In the genomic region with DNA sequence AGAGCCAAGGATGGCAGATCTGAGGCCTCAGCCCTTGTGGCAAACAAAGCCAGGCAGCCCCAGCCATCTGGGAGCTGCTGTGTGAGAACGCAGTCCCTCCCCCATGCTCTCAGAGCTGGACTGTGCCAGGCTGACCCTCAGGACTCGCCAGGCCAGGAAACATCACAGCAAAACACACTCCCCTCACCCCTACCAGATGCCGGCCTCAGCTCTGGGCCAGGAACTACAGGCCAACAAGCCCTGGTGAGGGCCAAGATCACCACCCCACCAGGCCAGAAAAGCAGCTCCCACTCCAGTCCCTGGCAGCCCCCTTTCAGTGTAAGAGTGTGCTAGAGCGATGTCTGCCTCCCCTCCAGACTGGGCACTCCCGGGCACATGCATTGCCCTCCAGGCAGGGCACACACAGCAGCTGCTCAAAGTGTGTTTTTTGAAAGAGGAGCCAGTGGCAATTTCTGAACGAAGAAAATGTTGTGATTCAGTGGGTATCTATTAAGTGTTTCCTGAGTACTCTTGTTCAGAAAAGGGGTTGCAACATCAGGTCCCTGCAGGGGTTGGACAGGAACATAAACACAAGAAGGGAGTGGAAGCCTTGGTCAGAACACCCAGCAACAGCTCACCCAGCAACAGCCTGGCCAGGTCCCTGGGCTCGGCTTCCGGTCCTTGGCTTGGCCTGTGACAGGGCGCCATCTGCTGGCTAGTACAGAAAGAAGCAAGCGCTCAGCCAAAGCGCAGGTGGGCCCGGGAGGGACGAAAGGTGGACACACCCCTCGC, we compare ENCODE assay signal across 8 cellular contexts. TPM values are rescaled to one million over a fixed set of nuclear protein-coding genes. Genes with fewer than 3 reads are reported as not detected.
DNase-seq lines count a peak whose midpoint lies in the region; ATAC-seq, FAIRE-seq and TF ChIP-seq lines count a peak whose summit lies in the region.

No MANE protein-coding gene starts in this region.

- CTCF ChIA-PET in A549 (lab: Yijun Ruan, JAX): interaction anchor here (0.6 to 24.7 kb wide), 69 partner anchors 10 to 663 kb away, joined by 3 to 554 read pairs (median 5); a partner anchor contains a TSS

- 16% methylated on average over 13 of the region's 14 CpGs for WGBS in A549 (ENCODE audit: missing lambda C conversion rate)

- TF ChIP-seq CTCF in A549 (IDR thresholded peaks at IDR 0.05): peak; percentile 88

- TF ChIP-seq POLR2A in A549 (IDR thresholded peaks at IDR 0.05; ENCODE audit: low read length): no peak

- H3K27ac ChIP-seq in A549: peak overlapping the region; percentile 66 to 86

- peak; percentile 97 for TF ChIP-seq RAD21 in A549 (conservative IDR thresholded peaks at IDR 0.05 in 1 of 2, IDR thresholded peaks at IDR 0.05 in 1 of 2)

- H3K9me3 ChIP-seq in A549: no peaks in the 10 kb centered on the region

- H3K4me2 ChIP-seq in A549: peak overlapping the region; percentile 47

- FAIRE-seq in A549 (lab: Jason Lieb, UNC): peak; percentile 96

- DNase-seq in A549 (ENCODE audit: low read depth in 1 of 2, low spot score in 1 of 2) (peak; percentile 80 to 88), NCI-H446 (lab: John Stamatoyannopoulos, UW) (peak; percentile 54 to 85), cerebellar cortex (ENCODE audit: low spot score) (peak; percentile 94), kidney tubule cell (ENCODE audit: low spot score) (peak; percentile 91)
- peak; percentile 85 for DNase-seq in activated CD4-positive, CD25-positive, alpha-beta regulatory T cell treated with anti-CD3 and anti-CD28 coated beads, Interleukin-2, amount 50 U/mL, for 72 hours
- DNase-seq in stimulated activated CD4-positive, alpha-beta T cell treated with anti-CD3 and anti-CD28 coated beads, Interleukin-15, amount 100 ng/mL, for 48 hours (ENCODE audit: low read depth in 2 of 2): peak; percentile 73 to 78

- ATAC-seq in A549: peak; percentile 99
- ATAC-seq in GM18858 (IDR thresholded peaks at IDR 0.05; ENCODE audit: unreplicated experiment): peak; percentile 85
- ATAC-seq in HG03103 (IDR thresholded peaks at IDR 0.05; ENCODE audit: low read depth, unreplicated experiment): peak; percentile 77

- H3K4me1 ChIP-seq in A549: peaks cover 19% of the 10 kb centered on the region

- TF ChIP-seq EP300 in A549 (IDR thresholded peaks at IDR 0.05): no peak

- no peak overlapping the region for H3K4me3 ChIP-seq in A549

- POLR2A ChIA-PET in A549 (lab: Yijun Ruan, JAX): interaction anchor here (0.6 to 2.2 kb wide), 4 partner anchors 131 to 218 kb away, joined by 3 to 12 read pairs (median 6); a partner anchor contains a TSS

TF ChIP-seq in A549, 52 proteins besides CTCF, POLR2A, EP300 and RAD21:
- TF ChIP-seq RFX5 (IDR thresholded peaks at IDR 0.05) (peak; percentile 89), SMC3 (IDR thresholded peaks at IDR 0.05) (peak; percentile 97), CHD2 (IDR thresholded peaks at IDR 0.05; ENCODE audit: low read length, partially characterized antibody) (no peak), KDM1A (IDR thresholded peaks at IDR 0.05; ENCODE audit: low read depth) (no peak), CEBPB (IDR thresholded peaks at IDR 0.05) (peak; percentile 16 to 51; a peak in 1 of 4 replicates)

RNA-seq across cellular contexts. Expression of a gene that starts 18.2 kb away (rescaled TPM):
- 16.5 and 19.6 TPM in 2 replicates for polyA plus RNA-seq in A549 (2011; rRNA removed)
- 41.6 and 54.1 TPM in 2 replicates for polyA plus RNA-seq in A549 (2012; cell fraction: cytosol; rRNA removed)
- polyA plus RNA-seq in A549 (2012; cell fraction: nucleus; rRNA removed): 53.3 and 53.9 TPM in 2 replicates
- 19.0 to 22.1 TPM (median 20.7 TPM) in 3 replicates for polyA plus RNA-seq in A549 (2017; fragmentation: RNase III; extraction: RNeasy Plus Mini Kit Qiagen cat#74134 plus additional on column Dnase treatment)
- 14.3 and 18.8 TPM in 2 replicates for polyA minus RNA-seq in A549 (2011; rRNA and poly(A)+ RNA removed)

RNA-seq across cellular contexts. Expression of a gene that starts 39.8 kb away (rescaled TPM):
- polyA plus RNA-seq in A549 (2011; rRNA removed) (15.4 and 17.7 TPM in 2 replicates), A549 (2017; fragmentation: RNase III; extraction: RNeasy Plus Mini Kit Qiagen cat#74134 plus additional on column Dnase treatment) (12.2 to 13.0 TPM (median 12.2 TPM) in 3 replicates)
- 3.5 and 4.7 TPM in 2 replicates for polyA plus RNA-seq in A549 (2012; cell fraction: cytosol; rRNA removed)
- polyA plus RNA-seq in A549 (2012; cell fraction: nucleus; rRNA removed): 2.0 and 3.7 TPM in 2 replicates
- polyA minus RNA-seq in A549 (2011; rRNA and poly(A)+ RNA removed): 19.4 and 19.8 TPM in 2 replicates
